1 cellular context compared by ENCODE assay signal in genomic region chr14:105562713-105563346, GRCh38.
A peak's percentile ranks its signal among the peaks of the same experiment; 100 is the strongest.
TF ChIP-seq lines count a peak whose summit lies in the region.

No MANE protein-coding gene starts in this region.

TF ChIP-seq in K562, 482 proteins besides CTCF, POLR2A, EP300 and RAD21:
- TF ChIP-seq KDM5B (IDR thresholded peaks at IDR 0.05; ENCODE audit: insufficient replicate concordance, low read depth, low read length), result no peak
- no peak for TF ChIP-seq NCOA6 (IDR thresholded peaks at IDR 0.05)
- TF ChIP-seq, protein P1, sequence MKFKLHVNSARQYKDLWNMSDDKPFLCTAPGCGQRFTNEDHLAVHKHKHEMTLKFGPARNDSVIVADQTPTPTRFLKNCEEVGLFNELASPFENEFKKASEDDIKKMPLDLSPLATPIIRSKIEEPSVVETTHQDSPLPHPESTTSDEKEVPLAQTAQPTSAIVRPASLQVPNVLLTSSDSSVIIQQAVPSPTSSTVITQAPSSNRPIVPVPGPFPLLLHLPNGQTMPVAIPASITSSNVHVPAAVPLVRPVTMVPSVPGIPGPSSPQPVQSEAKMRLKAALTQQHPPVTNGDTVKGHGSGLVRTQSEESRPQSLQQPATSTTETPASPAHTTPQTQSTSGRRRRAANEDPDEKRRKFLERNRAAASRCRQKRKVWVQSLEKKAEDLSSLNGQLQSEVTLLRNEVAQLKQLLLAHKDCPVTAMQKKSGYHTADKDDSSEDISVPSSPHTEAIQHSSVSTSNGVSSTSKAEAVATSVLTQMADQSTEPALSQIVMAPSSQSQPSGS (CRISPR knock-in tag; IDR thresholded peaks at IDR 0.05), result no peak
- no peak for TF ChIP-seq LARP7 (IDR thresholded peaks at IDR 0.05)
- TF ChIP-seq EGR1 (conservative IDR thresholded peaks at IDR 0.05), result peak; percentile 11; the same call in 1 of the 2 replicates
